1 cellular context compared by ENCODE assay signal in the genomic region with DNA sequence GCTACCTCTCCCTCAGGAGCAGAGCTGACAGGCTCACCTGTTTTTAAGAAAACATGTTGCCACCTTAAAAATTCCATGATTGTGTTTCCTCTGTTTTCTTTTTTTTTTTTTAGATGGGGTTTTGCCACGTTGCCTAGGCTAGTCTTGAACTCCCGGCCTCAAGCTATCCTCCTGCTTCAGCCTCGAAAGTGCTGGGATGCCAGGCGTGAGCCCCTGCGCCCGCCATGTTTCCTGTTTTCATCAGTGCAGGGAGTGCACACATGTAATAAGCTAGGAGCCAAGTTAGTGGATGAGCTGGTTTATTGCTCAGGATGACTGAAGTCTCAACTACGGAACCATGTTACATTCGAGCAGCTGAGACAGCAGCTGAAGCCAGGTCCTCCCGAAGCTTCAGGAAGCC.
TF ChIP-seq lines count a peak whose summit lies in the region.

No MANE protein-coding gene starts in this region.

TF ChIP-seq in GM23338, 12 proteins besides CTCF, POLR2A, EP300 and RAD21 (continued from another document):
- TF ChIP-seq, protein P1, sequence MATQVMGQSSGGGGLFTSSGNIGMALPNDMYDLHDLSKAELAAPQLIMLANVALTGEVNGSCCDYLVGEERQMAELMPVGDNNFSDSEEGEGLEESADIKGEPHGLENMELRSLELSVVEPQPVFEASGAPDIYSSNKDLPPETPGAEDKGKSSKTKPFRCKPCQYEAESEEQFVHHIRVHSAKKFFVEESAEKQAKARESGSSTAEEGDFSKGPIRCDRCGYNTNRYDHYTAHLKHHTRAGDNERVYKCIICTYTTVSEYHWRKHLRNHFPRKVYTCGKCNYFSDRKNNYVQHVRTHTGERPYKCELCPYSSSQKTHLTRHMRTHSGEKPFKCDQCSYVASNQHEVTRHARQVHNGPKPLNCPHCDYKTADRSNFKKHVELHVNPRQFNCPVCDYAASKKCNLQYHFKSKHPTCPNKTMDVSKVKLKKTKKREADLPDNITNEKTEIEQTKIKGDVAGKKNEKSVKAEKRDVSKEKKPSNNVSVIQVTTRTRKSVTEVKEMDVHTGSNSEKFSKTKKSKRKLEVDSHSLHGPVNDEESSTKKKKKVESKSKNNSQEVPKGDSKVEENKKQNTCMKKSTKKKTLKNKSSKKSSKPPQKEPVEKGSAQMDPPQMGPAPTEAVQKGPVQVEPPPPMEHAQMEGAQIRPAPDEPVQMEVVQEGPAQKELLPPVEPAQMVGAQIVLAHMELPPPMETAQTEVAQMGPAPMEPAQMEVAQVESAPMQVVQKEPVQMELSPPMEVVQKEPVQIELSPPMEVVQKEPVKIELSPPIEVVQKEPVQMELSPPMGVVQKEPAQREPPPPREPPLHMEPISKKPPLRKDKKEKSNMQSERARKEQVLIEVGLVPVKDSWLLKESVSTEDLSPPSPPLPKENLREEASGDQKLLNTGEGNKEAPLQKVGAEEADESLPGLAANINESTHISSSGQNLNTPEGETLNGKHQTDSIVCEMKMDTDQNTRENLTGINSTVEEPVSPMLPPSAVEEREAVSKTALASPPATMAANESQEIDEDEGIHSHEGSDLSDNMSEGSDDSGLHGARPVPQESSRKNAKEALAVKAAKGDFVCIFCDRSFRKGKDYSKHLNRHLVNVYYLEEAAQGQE (IDR thresholded peaks at IDR 0.05; ENCODE audit: unreplicated experiment): no peak
- no peak for TF ChIP-seq EZH2phosphoT487 (IDR thresholded peaks at IDR 0.05; ENCODE audit: unreplicated experiment)
